35 cellular contexts compared by ENCODE assay signal in genomic region chr2:218529990-218530389, GRCh38.
"Had no signal": no experiment of that assay in that cellular context is flagged by ENCODE, and none has a peak within 500 bp of the region (broad histone marks: within the 10 kb centered on the region; RNA-seq: fewer than 3 reads in every experiment).

No MANE protein-coding gene starts in this region.

- H3K27me3 ChIP-seq: MG63 had no signal

- DNase-seq: Karpas-422, Kasumi-1, MG63, MM.1S, MV-4-11, NCI-H1048, NCI-H1092, NCI-H1092 treated with DMSO at 0.1 percent for 48 hours, NCI-H1105, NCI-H1105 treated with DMSO at 0.1 percent for 48 hours, NCI-H1417, NCI-H1417 treated with DMSO at 0.1 percent for 48 hours, NCI-H1436, NCI-H1436 treated with DMSO at 0.1 percent for 48 hours, NCI-H146, NCI-H1694, NCI-H1694 treated with DMSO at 0.1 percent for 48 hours, NCI-H187, NCI-H187 treated with DMSO at 0.1 percent for 48 hours, NCI-H1930, NCI-H2029, NCI-H2029 treated with DMSO at 0.1 percent for 48 hours, NCI-H2081, NCI-H2081 treated with DMSO at 0.1 percent for 48 hours, NCI-H2107, NCI-H2171, NCI-H2171 treated with DMSO at 0.1 percent for 48 hours, NCI-H2227 treated with DMSO at 0.1 percent for 48 hours, NCI-H226, NCI-H345, NCI-H446, NCI-H446 treated with DMSO at 0.1 percent for 48 hours, NCI-H510A, NCI-H510A treated with DMSO at 0.1 percent for 48 hours, NCI-H524 had no signal

- H3K9me3 ChIP-seq: MG63 had no signal

- H3K4me3 ChIP-seq: MG63 had no signal
